In genomic region chr12:7042847-7043246, GRCh38 we compare ENCODE assay signal across 8 cellular contexts. TPM values are rescaled to one million over a fixed set of nuclear protein-coding genes. Genes with fewer than 3 reads are reported as not detected.
DNase-seq lines count a peak whose midpoint lies in the region; ATAC-seq, FAIRE-seq and TF ChIP-seq lines count a peak whose summit lies in the region.

No MANE protein-coding gene starts in this region.

- no peak for FAIRE-seq in GM12878 (lab: Jason Lieb, UNC)
- FAIRE-seq in HepG2 (lab: Jason Lieb, UNC) = no peak

- intact Hi-C loops in GM12878 (cut with micrococcal nuclease; ENCODE audit: unreplicated experiment) = no loop called here
- intact Hi-C loops in HepG2 (cut with micrococcal nuclease; ENCODE audit: unreplicated experiment) = no loop called here

- H4K20me1 ChIP-seq in GM12878 (ENCODE audit: control insufficient read depth, insufficient read depth) (no peaks in the 10 kb centered on the region), HepG2 (ENCODE audit: insufficient read depth, low read length) (no peaks in the 10 kb centered on the region)

- ATAC-seq in GM12878 (peak; percentile 41; the same call in 1 of the 3 replicates), HepG2 (no peak), HG02970 (IDR thresholded peaks at IDR 0.05; ENCODE audit: low FRiP score, unreplicated experiment) (no peak), HG02840 (IDR thresholded peaks at IDR 0.05; ENCODE audit: low FRiP score, unreplicated experiment) (no peak)

- in situ Hi-C loops in GM12878 (cut with MboI) (no loop called here), HepG2 (cut with HindIII; ENCODE audit: extremely low pct_ligation_motif_present, low pct_unique_long_range_greater_than_20kb) (no loop called here)

- SMC1A ChIA-PET in GM12878 (lab: Charles Lee; ENCODE audit: uncharacterized antibody, unreplicated experiment) = interaction anchor here (0.6 to 0.7 kb wide), 2 partner anchors 11 to 98 kb away, joined by 4 read pairs; no protein-coding TSS in a partner anchor

- TF ChIP-seq CTCF in GM12878 (IDR thresholded peaks at IDR 0.05 in 2 of 3, conservative IDR thresholded peaks at IDR 0.05 in 1 of 3; ENCODE audit: control insufficient read depth in 2 of 3, extremely low read depth in 1 of 3, insufficient read depth in 1 of 3, low read depth in 3 of 3, low read length in 3 of 3) (0 out of 6 replicates have a peak, but pooled peaks of 1 of the 3 experiments have one; percentile 18), HepG2 (CRISPR knock-in tag; IDR thresholded peaks at IDR 0.05) (peak; percentile 53)

- H2AFZ ChIP-seq in GM12878 (ENCODE audit: control insufficient read depth, low read depth, low read length) = no peak overlapping the region
- H2AFZ ChIP-seq in HepG2 (ENCODE audit: low read length) = no peak overlapping the region

- POLR2A ChIA-PET in GM12878 (lab: Charles Lee) = no interaction called here
- POLR2A ChIA-PET in HepG2 (lab: Yijun Ruan, JAX) = interaction anchor here (1.3 kb wide), 1 partner anchor 10 kb away, joined by 6 read pairs; no protein-coding TSS in a partner anchor

- no peaks in the 10 kb centered on the region for H3K9me3 ChIP-seq in GM12878 (replicated peaks; ENCODE audit: control insufficient read depth, insufficient read depth, low read length)
- no peaks in the 10 kb centered on the region for H3K9me3 ChIP-seq in HepG2 (ENCODE audit: low read length)

- 0 out of 2 replicates have a peak, but pooled peaks have one; percentile 29 for TF ChIP-seq RAD21 in GM12878 (IDR thresholded peaks at IDR 0.05; ENCODE audit: insufficient read depth, low read depth, low read length)
- TF ChIP-seq RAD21 in HepG2 (CRISPR knock-in tag; IDR thresholded peaks at IDR 0.05) = no peak

- H3K27me3 ChIP-seq in GM12878 (replicated peaks in 1 of 2; ENCODE audit: control insufficient read depth in 2 of 2, insufficient read depth in 2 of 2, low read length in 1 of 2) = no peaks in the 10 kb centered on the region
- no peaks in the 10 kb centered on the region for H3K27me3 ChIP-seq in HepG2 (ENCODE audit: control insufficient read depth in 1 of 2, insufficient read depth in 2 of 2, low read length in 2 of 2)

- H3K36me3 ChIP-seq in GM12878 (ENCODE audit: control insufficient read depth in 2 of 2, insufficient read depth in 2 of 2, low read length in 1 of 2) (no peaks in the 10 kb centered on the region), HepG2 (replicated peaks in 1 of 2; ENCODE audit: control insufficient read depth in 1 of 2, insufficient read depth in 2 of 2, low read length in 2 of 2) (no peaks in the 10 kb centered on the region)

- DNase-seq in ELR (ENCODE audit: low read depth) = peak; percentile 65
- DNase-seq in NCI-H146 (lab: John Stamatoyannopoulos, UW) = peak; percentile 47
- no peak for DNase-seq in GM12878 (ENCODE audit: low read depth, low spot score)
- peak; percentile 34 for DNase-seq in HepG2 (ENCODE audit: low spot score)
- no peak for DNase-seq in mesenteric fat pad (ENCODE audit: low spot score)
- DNase-seq in islet precursor cell = no peak

- no peak for TF ChIP-seq POLR2A in GM12878 (IDR thresholded peaks at IDR 0.05; ENCODE audit: low read depth, low read length)
- TF ChIP-seq POLR2A in HepG2 (IDR thresholded peaks at IDR 0.05; ENCODE audit: insufficient read depth in 1 of 2, low read depth in 2 of 2, low read length in 2 of 2) = no peak

- BruUV-seq in GM12878 (replicated peaks; lab: Mats Ljungman, UMichigan) = no TSS peak
- BruUV-seq in HepG2 (replicated peaks; lab: Mats Ljungman, UMichigan) = no TSS peak

- H3K27ac ChIP-seq in GM12878 (ENCODE audit: control insufficient read depth, insufficient read depth) (no peak overlapping the region), HepG2 (ENCODE audit: extremely low read length, insufficient read depth, low read length) (no peak overlapping the region)

- 18% methylated on average over 6 of the region's 6 CpGs for WGBS in GM12878 (ENCODE audit: insufficient coverage, insufficient replicate concordance, low lambda C conversion rate, missing lambda C conversion rate)
- 0% methylated on average over 6 of the region's 6 CpGs for WGBS in HepG2 (ENCODE audit: low lambda C conversion rate)

- RAD21 ChIA-PET in GM12878 (lab: Charles Lee; ENCODE audit: unreplicated experiment) = no interaction called here

- H3K4me2 ChIP-seq in GM12878 (ENCODE audit: control insufficient read depth, insufficient read depth) (no peak overlapping the region), HepG2 (ENCODE audit: low read depth, low read length) (no peak overlapping the region)

- no peak overlapping the region for H3K4me3 ChIP-seq in GM12878
- no peak overlapping the region for H3K4me3 ChIP-seq in HepG2 (replicated peaks in 1 of 3; ENCODE audit: insufficient read depth in 1 of 3, low read depth in 2 of 3, low read length in 3 of 3)

- H3K9ac ChIP-seq in GM12878 (ENCODE audit: control insufficient read depth, insufficient read depth, low read length) (no peak overlapping the region), HepG2 (ENCODE audit: insufficient read depth, low read depth, low read length) (no peak overlapping the region)

- TF ChIP-seq EP300 in GM12878 (IDR thresholded peaks at IDR 0.05; ENCODE audit: borderline replicate concordance in 1 of 2, control insufficient read depth in 1 of 2, low read depth in 2 of 2, low read length in 2 of 2) (no peak), HepG2 (IDR thresholded peaks at IDR 0.05; ENCODE audit: low read depth in 2 of 2, low read length in 2 of 2) (no peak), HepG2 (CRISPR knock-in tag; IDR thresholded peaks at IDR 0.05; ENCODE audit: borderline replicate concordance) (no peak)

- H3K4me1 ChIP-seq in GM12878 (ENCODE audit: control insufficient read depth, insufficient read depth, low read length) = no peaks in the 10 kb centered on the region; the same call in 1 of the 2 replicates
- peaks cover 28% of the 10 kb centered on the region for H3K4me1 ChIP-seq in HepG2 (ENCODE audit: insufficient read depth, low read length)

- CTCF ChIA-PET in GM12878 (lab: Yijun Ruan, JAX) (interaction anchor here (1.3 to 2.7 kb wide), 5 partner anchors 10 to 98 kb away, joined by 4 to 17 read pairs (median 7); partner anchors contain the start of genes C12orf57 and RNU7-1), HepG2 (lab: Yijun Ruan, JAX; ENCODE audit: low intra/inter-chr PET ratio, low total read pairs) (interaction anchor here (1.1 to 1.5 kb wide), 3 partner anchors 50 to 98 kb away, joined by 3 to 5 read pairs (median 4); partner anchors contain the start of gene C1R)

- H3K79me2 ChIP-seq in GM12878 (ENCODE audit: control insufficient read depth, insufficient read depth, low read length) (no peaks in the 10 kb centered on the region), HepG2 (ENCODE audit: insufficient read depth, low read length) (no peaks in the 10 kb centered on the region)

RNA-seq across cellular contexts. Expression of gene C1S, which starts 17.7 kb away (rescaled TPM):
- total RNA-seq in GM12878 (2013; cell fraction: nucleolus; rRNA removed) = 7.5 and 10.3 TPM in 2 replicates
- total RNA-seq in GM12878 (2014; rRNA removed) = 0.73 and 1.1 TPM in 2 replicates
- 0.09 and 0.27 TPM in 2 replicates for total RNA-seq in GM12878 (2014; rRNA removed; fragmentation: Illumina TruSeq; extraction: Trizol)
- total RNA-seq in GM12878 (2021) = 1.2 and 1.3 TPM in 2 replicates
- 0.91 TPM for polyA plus RNA-seq in GM12878 (2011; ENCODE audit: low read depth)
- 0.96 and 1.1 TPM in 2 replicates for polyA plus RNA-seq in GM12878 (2011; rRNA removed)
- 0.18 and 0.25 TPM in 2 replicates for polyA plus RNA-seq in GM12878 (2011; cell fraction: cytosol; rRNA removed)
- polyA plus RNA-seq in GM12878 (2011; cell fraction: nucleus; rRNA removed) = 2.9 and 3.4 TPM in 2 replicates
- 0.73 and 0.81 TPM in 2 replicates for polyA plus RNA-seq in GM12878 (2012)
- 0.38 and 0.51 TPM in 2 replicates for polyA plus RNA-seq in GM12878 (2014; fragmentation: Illumina TruSeq; extraction: Trizol)
- polyA plus RNA-seq in GM12878 (2014; fragmentation: Nextera tagmentation; extraction: Ambion mirVana) = under 1 TPM; 0.10 to 0.16 TPM
- polyA plus RNA-seq in GM12878 (2014; rRNA removed) = 0.34 and 1.4 TPM in 2 replicates
- polyA plus RNA-seq in GM12878 (2016; fragmentation: Nextera tagmentation; extraction: Ambion mirVana) = under 1 TPM; 0.20 to 0.32 TPM
- polyA minus RNA-seq in GM12878 (2011; rRNA and poly(A)+ RNA removed) = 0.98 TPM in 1 of 2 replicates, not detected in the other
- not detected in 2 replicates for polyA minus RNA-seq in GM12878 (2011; cell fraction: cytosol; rRNA and poly(A)+ RNA removed)
- polyA minus RNA-seq in GM12878 (2011; cell fraction: nucleus; rRNA and poly(A)+ RNA removed) = 0.48 and 0.97 TPM in 2 replicates
- 8.2 and 18.2 TPM in 2 replicates for total RNA-seq in HepG2 (2016; rRNA removed; fragmentation: Illumina TruSeq; extraction: Trizol)
- total RNA-seq in HepG2 (2016; cell fraction: cytosol; rRNA removed; fragmentation: Illumina TruSeq; extraction: Trizol; ENCODE audit: low read depth) = 2.7 and 2.8 TPM in 2 replicates
- total RNA-seq in HepG2 (2016; cell fraction: insoluble cytoplasmic fraction; rRNA removed; fragmentation: Illumina TruSeq; extraction: Trizol) = 8.4 and 18.7 TPM in 2 replicates
- 3.2 and 3.7 TPM in 2 replicates for total RNA-seq in HepG2 (2016; cell fraction: membrane; rRNA removed; fragmentation: Illumina TruSeq; extraction: Trizol)
- 17.9 and 19.4 TPM in 2 replicates for total RNA-seq in HepG2 (2016; cell fraction: nucleus; rRNA removed; fragmentation: Illumina TruSeq; extraction: Trizol)
- polyA plus RNA-seq in HepG2 (2011; rRNA removed) = 14.5 and 23.3 TPM in 2 replicates
- 9.6 and 18.5 TPM in 2 replicates for polyA plus RNA-seq in HepG2 (2011; cell fraction: cytosol; rRNA removed)
- 14.4 and 22.0 TPM in 2 replicates for polyA plus RNA-seq in HepG2 (2011; cell fraction: nucleus; rRNA removed)
- 9.8 and 10.0 TPM in 2 replicates for polyA plus RNA-seq in HepG2 (2012)
- 0.91 and 1.0 TPM in 2 replicates for polyA plus RNA-seq in HepG2 (2016; cell fraction: cytosol; fragmentation: Illumina TruSeq; extraction: Trizol; ENCODE audit: low read depth)
- polyA plus RNA-seq in HepG2 (2016; cell fraction: insoluble cytoplasmic fraction; fragmentation: Illumina TruSeq; extraction: Trizol; ENCODE audit: low read depth) = 6.4 and 6.7 TPM in 2 replicates
- 1.8 and 2.2 TPM in 2 replicates for polyA plus RNA-seq in HepG2 (2016; cell fraction: membrane; fragmentation: Illumina TruSeq; extraction: Trizol; ENCODE audit: low read depth)
- 26.0 and 30.9 TPM in 2 replicates for polyA plus RNA-seq in HepG2 (2016; cell fraction: nucleus; fragmentation: Illumina TruSeq; extraction: Trizol; ENCODE audit: insufficient read depth, low read depth)
- 3.8 and 12.0 TPM in 2 replicates for polyA minus RNA-seq in HepG2 (2011; rRNA and poly(A)+ RNA removed; ENCODE audit: low replicate concordance)
- 7.0 and 14.3 TPM in 2 replicates for polyA minus RNA-seq in HepG2 (2011; cell fraction: cytosol; rRNA and poly(A)+ RNA removed)
- polyA minus RNA-seq in HepG2 (2011; cell fraction: nucleus; rRNA and poly(A)+ RNA removed) = 14.0 and 26.4 TPM in 2 replicates
- 593 TPM for total RNA-seq in mesenteric fat pad

RNA-seq across cellular contexts. Expression of gene LPCAT3, which starts 24.6 kb away (rescaled TPM):
- total RNA-seq in GM12878 (2013; cell fraction: nucleolus; rRNA removed) = 21.1 and 26.2 TPM in 2 replicates
- total RNA-seq in GM12878 (2014; rRNA removed) (19.1 and 21.6 TPM in 2 replicates), GM12878 (2014; rRNA removed; fragmentation: Illumina TruSeq; extraction: Trizol) (16.4 and 16.9 TPM in 2 replicates), GM12878 (2021) (23.1 and 23.3 TPM in 2 replicates), HepG2 (2016; rRNA removed; fragmentation: Illumina TruSeq; extraction: Trizol) (22.1 and 44.5 TPM in 2 replicates), mesenteric fat pad (60.1 TPM)
- 8.8 TPM for polyA plus RNA-seq in GM12878 (2011; ENCODE audit: low read depth)
- polyA plus RNA-seq in GM12878 (2011; rRNA removed) (39.1 and 48.3 TPM in 2 replicates), GM12878 (2014; fragmentation: Illumina TruSeq; extraction: Trizol) (28.3 and 29.5 TPM in 2 replicates), GM12878 (2014; fragmentation: Nextera tagmentation; extraction: Ambion mirVana) (1 to 10 TPM; 2.6 to 3.7 TPM), GM12878 (2014; rRNA removed) (28.3 and 31.1 TPM in 2 replicates), GM12878 (2016; fragmentation: Nextera tagmentation; extraction: Ambion mirVana) (10 to 100 TPM; 22.8 to 24.4 TPM), HepG2 (2011; rRNA removed) (62.7 and 64.3 TPM in 2 replicates)
- 39.1 and 48.0 TPM in 2 replicates for polyA plus RNA-seq in GM12878 (2011; cell fraction: cytosol; rRNA removed)
- polyA plus RNA-seq in GM12878 (2011; cell fraction: nucleus; rRNA removed) = 32.9 and 37.5 TPM in 2 replicates
- polyA plus RNA-seq in GM12878 (2012) = 14.1 and 15.2 TPM in 2 replicates
- polyA minus RNA-seq in GM12878 (2011; rRNA and poly(A)+ RNA removed) = 33.4 and 40.0 TPM in 2 replicates
- polyA minus RNA-seq in GM12878 (2011; cell fraction: cytosol; rRNA and poly(A)+ RNA removed) = 11.0 and 11.6 TPM in 2 replicates
- polyA minus RNA-seq in GM12878 (2011; cell fraction: nucleus; rRNA and poly(A)+ RNA removed) = 12.2 and 20.4 TPM in 2 replicates
- 15.6 and 16.1 TPM in 2 replicates for total RNA-seq in HepG2 (2016; cell fraction: cytosol; rRNA removed; fragmentation: Illumina TruSeq; extraction: Trizol; ENCODE audit: low read depth)
- total RNA-seq in HepG2 (2016; cell fraction: insoluble cytoplasmic fraction; rRNA removed; fragmentation: Illumina TruSeq; extraction: Trizol) = 19.8 and 46.9 TPM in 2 replicates
- total RNA-seq in HepG2 (2016; cell fraction: membrane; rRNA removed; fragmentation: Illumina TruSeq; extraction: Trizol) = 25.0 and 25.2 TPM in 2 replicates
- 47.0 and 56.7 TPM in 2 replicates for total RNA-seq in HepG2 (2016; cell fraction: nucleus; rRNA removed; fragmentation: Illumina TruSeq; extraction: Trizol)
- polyA plus RNA-seq in HepG2 (2011; cell fraction: cytosol; rRNA removed) = 50.0 and 61.5 TPM in 2 replicates
- 28.8 and 35.4 TPM in 2 replicates for polyA plus RNA-seq in HepG2 (2011; cell fraction: nucleus; rRNA removed)
- polyA plus RNA-seq in HepG2 (2012) = 34.6 and 45.3 TPM in 2 replicates
- polyA plus RNA-seq in HepG2 (2016; cell fraction: cytosol; fragmentation: Illumina TruSeq; extraction: Trizol; ENCODE audit: low read depth) = 12.9 and 13.6 TPM in 2 replicates
- 25.6 and 31.4 TPM in 2 replicates for polyA plus RNA-seq in HepG2 (2016; cell fraction: insoluble cytoplasmic fraction; fragmentation: Illumina TruSeq; extraction: Trizol; ENCODE audit: low read depth)
- 26.7 TPM in 2 replicates for polyA plus RNA-seq in HepG2 (2016; cell fraction: membrane; fragmentation: Illumina TruSeq; extraction: Trizol; ENCODE audit: low read depth)
- 89.0 and 95.4 TPM in 2 replicates for polyA plus RNA-seq in HepG2 (2016; cell fraction: nucleus; fragmentation: Illumina TruSeq; extraction: Trizol; ENCODE audit: insufficient read depth, low read depth)
- 92.1 and 114 TPM in 2 replicates for polyA minus RNA-seq in HepG2 (2011; rRNA and poly(A)+ RNA removed; ENCODE audit: low replicate concordance)
- 27.7 TPM in 2 replicates for polyA minus RNA-seq in HepG2 (2011; cell fraction: cytosol; rRNA and poly(A)+ RNA removed)
- polyA minus RNA-seq in HepG2 (2011; cell fraction: nucleus; rRNA and poly(A)+ RNA removed) = 34.9 and 49.9 TPM in 2 replicates

RNA-seq across cellular contexts. Expression of gene C1R, which starts 49.4 kb away (rescaled TPM):
- 1.6 and 2.1 TPM in 2 replicates for total RNA-seq in GM12878 (2013; cell fraction: nucleolus; rRNA removed)
- 0.87 and 0.96 TPM in 2 replicates for total RNA-seq in GM12878 (2014; rRNA removed)
- total RNA-seq in GM12878 (2014; rRNA removed; fragmentation: Illumina TruSeq; extraction: Trizol) = 0.76 and 0.88 TPM in 2 replicates
- 1.7 and 1.8 TPM in 2 replicates for total RNA-seq in GM12878 (2021)
- polyA plus RNA-seq in GM12878 (2011; ENCODE audit: low read depth) = 2.0 TPM
- 0.82 and 1.3 TPM in 2 replicates for polyA plus RNA-seq in GM12878 (2011; rRNA removed)
- polyA plus RNA-seq in GM12878 (2011; cell fraction: cytosol; rRNA removed) = 1.5 and 1.7 TPM in 2 replicates
- 1.6 and 2.1 TPM in 2 replicates for polyA plus RNA-seq in GM12878 (2011; cell fraction: nucleus; rRNA removed)
- 2.0 and 2.1 TPM in 2 replicates for polyA plus RNA-seq in GM12878 (2012)
- polyA plus RNA-seq in GM12878 (2014; fragmentation: Illumina TruSeq; extraction: Trizol) = 1.4 and 1.5 TPM in 2 replicates
- polyA plus RNA-seq in GM12878 (2014; fragmentation: Nextera tagmentation; extraction: Ambion mirVana) = under 1 TPM in 1 of 2 experiments, not detected in 1; 0.31 TPM
- polyA plus RNA-seq in GM12878 (2014; rRNA removed) = 1.9 and 2.8 TPM in 2 replicates
- under 1 TPM; 0.73 to 0.86 TPM for polyA plus RNA-seq in GM12878 (2016; fragmentation: Nextera tagmentation; extraction: Ambion mirVana)
- 1.9 and 2.3 TPM in 2 replicates for polyA minus RNA-seq in GM12878 (2011; rRNA and poly(A)+ RNA removed)
- 0.83 and 2.0 TPM in 2 replicates for polyA minus RNA-seq in GM12878 (2011; cell fraction: cytosol; rRNA and poly(A)+ RNA removed)
- 0.77 and 1.1 TPM in 2 replicates for polyA minus RNA-seq in GM12878 (2011; cell fraction: nucleus; rRNA and poly(A)+ RNA removed)
- total RNA-seq in HepG2 (2016; rRNA removed; fragmentation: Illumina TruSeq; extraction: Trizol) = 1.7 and 3.5 TPM in 2 replicates
- total RNA-seq in HepG2 (2016; cell fraction: cytosol; rRNA removed; fragmentation: Illumina TruSeq; extraction: Trizol; ENCODE audit: low read depth) = 0.44 and 0.61 TPM in 2 replicates
- 2.6 and 4.1 TPM in 2 replicates for total RNA-seq in HepG2 (2016; cell fraction: insoluble cytoplasmic fraction; rRNA removed; fragmentation: Illumina TruSeq; extraction: Trizol)
- 0.93 and 1.4 TPM in 2 replicates for total RNA-seq in HepG2 (2016; cell fraction: membrane; rRNA removed; fragmentation: Illumina TruSeq; extraction: Trizol)
- 3.8 and 4.3 TPM in 2 replicates for total RNA-seq in HepG2 (2016; cell fraction: nucleus; rRNA removed; fragmentation: Illumina TruSeq; extraction: Trizol)
- 6.5 and 11.2 TPM in 2 replicates for polyA plus RNA-seq in HepG2 (2011; rRNA removed)
- polyA plus RNA-seq in HepG2 (2011; cell fraction: cytosol; rRNA removed) = 6.2 and 6.5 TPM in 2 replicates
- polyA plus RNA-seq in HepG2 (2011; cell fraction: nucleus; rRNA removed) = 6.1 and 8.4 TPM in 2 replicates
- polyA plus RNA-seq in HepG2 (2012) = 1.2 and 1.9 TPM in 2 replicates
- polyA plus RNA-seq in HepG2 (2016; cell fraction: cytosol; fragmentation: Illumina TruSeq; extraction: Trizol; ENCODE audit: low read depth) = 0.42 and 0.57 TPM in 2 replicates
- 1.6 and 2.2 TPM in 2 replicates for polyA plus RNA-seq in HepG2 (2016; cell fraction: insoluble cytoplasmic fraction; fragmentation: Illumina TruSeq; extraction: Trizol; ENCODE audit: low read depth)
- 1.2 and 1.3 TPM in 2 replicates for polyA plus RNA-seq in HepG2 (2016; cell fraction: membrane; fragmentation: Illumina TruSeq; extraction: Trizol; ENCODE audit: low read depth)
- 6.5 and 7.1 TPM in 2 replicates for polyA plus RNA-seq in HepG2 (2016; cell fraction: nucleus; fragmentation: Illumina TruSeq; extraction: Trizol; ENCODE audit: insufficient read depth, low read depth)
- 3.3 and 5.9 TPM in 2 replicates for polyA minus RNA-seq in HepG2 (2011; rRNA and poly(A)+ RNA removed; ENCODE audit: low replicate concordance)
- 0.70 and 1.3 TPM in 2 replicates for polyA minus RNA-seq in HepG2 (2011; cell fraction: cytosol; rRNA and poly(A)+ RNA removed)
- polyA minus RNA-seq in HepG2 (2011; cell fraction: nucleus; rRNA and poly(A)+ RNA removed) = 1.7 and 2.7 TPM in 2 replicates
- 789 TPM for total RNA-seq in mesenteric fat pad

Comparison
In these comparisons a context has a peak if more than half of its experiments do, and no peak if none do; other contexts are left out.
1. DNase-seq: peak in ELR (single experiment), NCI-H146 (single experiment) and HepG2 (single experiment); none in GM12878 (single experiment), mesenteric fat pad (single experiment) and islet precursor cell (single experiment).
2. RNA of gene C1S, which starts 17.7 kb away (total RNA-seq): 593 TPM in mesenteric fat pad (single experiment); 2.7 to 19.4 TPM in HepG2 and 0.09 to 10.3 TPM in GM12878; every median in the first group is over 10 times any median in the second.
3. RNA of gene C1R, which starts 49.4 kb away (total RNA-seq): 789 TPM in mesenteric fat pad (single experiment); 0.44 to 4.3 TPM in HepG2 and 0.76 to 2.1 TPM in GM12878; every median in the first group is over 100 times any median in the second.